Comparison of ENCODE assay signal across 23 cellular contexts in genomic region chr17:22337467-22337866, GRCh38.
"Had no signal": no experiment of that assay in that cellular context is flagged by ENCODE, and none has a peak within 500 bp of the region (broad histone marks: within the 10 kb centered on the region; RNA-seq: fewer than 3 reads in every experiment).

No MANE protein-coding gene starts in this region.

- ATAC-seq: esophagus mucosa; gastrocnemius medialis; left lobe of liver; natural killer cell; pancreas; sciatic nerve; stimulated activated naive CD8-positive, alpha-beta T cell treated with anti-CD3 and anti-CD28 coated beads, Interleukin-15, amount 100 ng/mL, for 72 hours had no signal

- H3K36me3 ChIP-seq: gastrocnemius medialis, pancreas, suprapubic skin, transverse colon, vagina had no signal

- DNase-seq: effector CD8-positive, alpha-beta T cell; endodermal cell; foreskin fibroblast; gastrocnemius medialis; head of caudate nucleus; natural killer cell; pancreas; retina; stimulated activated CD4-positive, alpha-beta T cell treated with anti-CD3 and anti-CD28 coated beads, Interleukin-12 subunit alpha, Interleukin-12 subunit beta, amount 100 ng/mL, for 4 hours; stimulated activated CD4-positive, alpha-beta T cell treated with anti-CD3 and anti-CD28 coated beads, Interleukin-1b, Interleukin-23, amount 100 ng/mL, for 48 hours; stimulated activated CD4-positive, alpha-beta T cell treated with anti-CD3 and anti-CD28 coated beads, Interleukin-4, amount 100 ng/mL, for 1 hour; stimulated activated CD8-positive, alpha-beta memory T cell treated with anti-CD3 and anti-CD28 coated beads, Interleukin-4, amount 100 ng/mL, for 48 hours; stimulated activated naive CD4-positive, alpha-beta T cell; stimulated activated naive CD8-positive, alpha-beta T cell treated with anti-CD3 and anti-CD28 coated beads, Interleukin-15, amount 100 ng/mL, for 72 hours; transverse colon had no signal

- H3K9me3 ChIP-seq: gastrocnemius medialis, pancreas, transverse colon, vagina had no signal

- H3K27ac ChIP-seq: epithelial cell of prostate, gastrocnemius medialis, pancreas, suprapubic skin, transverse colon, vagina had no signal

- H3K27me3 ChIP-seq: gastrocnemius medialis, pancreas, suprapubic skin, transverse colon, vagina had no signal

- H3K4me3 ChIP-seq: gastrocnemius medialis, lung, pancreas, smooth muscle cell, suprapubic skin, transverse colon, vagina had no signal

- H3K4me1 ChIP-seq: gastrocnemius medialis, pancreas, suprapubic skin, transverse colon, vagina had no signal
